Comparison of ENCODE assay signal across 1 cellular context in genomic region chr13:26743971-26744370, GRCh38.
TF ChIP-seq lines count a peak whose summit lies in the region.

No MANE protein-coding gene starts in this region.

TF ChIP-seq in HepG2, 621 proteins besides CTCF, POLR2A, EP300 and RAD21 (continued from another document):
- no peak for TF ChIP-seq ZNF646 (CRISPR knock-in tag; IDR thresholded peaks at IDR 0.05)
TF ChIP-seq in HepG2: peak in this region for 0.
